ENCODE assay signal across 26 cellular contexts in genomic region chr1:224660074-224660473, GRCh38.
"Had no signal": no experiment of that assay in that cellular context is flagged by ENCODE, and none has a peak within 500 bp of the region (broad histone marks: within the 10 kb centered on the region; RNA-seq: fewer than 3 reads in every experiment).

No MANE protein-coding gene starts in this region.

- H3K9me3 ChIP-seq: colonic mucosa, esophagus squamous epithelium, gastrocnemius medialis, heart right ventricle, left lung, lower lobe of right lung, mucosa of descending colon had no signal

- H3K4me3 ChIP-seq: colonic mucosa, esophagus squamous epithelium, gastrocnemius medialis, heart right ventricle, left lung, lower lobe of right lung, mucosa of descending colon had no signal

- H3K4me1 ChIP-seq: colonic mucosa, esophagus squamous epithelium, gastrocnemius medialis, heart right ventricle, left lung, lower lobe of right lung had no signal

- DNase-seq: colonic mucosa; cortex of kidney; effector CD8-positive, alpha-beta T cell; effector memory CD8-positive, alpha-beta T cell; endodermal cell; erythroblast; esophagus squamous epithelium; foreskin fibroblast; foreskin melanocyte; gastrocnemius medialis; glutamatergic neuron; head of caudate nucleus; heart right ventricle; hippocampal formation; left cardiac atrium; left lung; left ventricle myocardium superior; lower lobe of right lung; mesenchymal stem cell; mucosa of descending colon; naive B cell had no signal

- H3K27me3 ChIP-seq: colonic mucosa, esophagus squamous epithelium, gastrocnemius medialis, heart right ventricle had no signal

- FAIRE-seq: endometrium, islet of Langerhans, keratinocyte had no signal

- H3K36me3 ChIP-seq: colonic mucosa, esophagus squamous epithelium, gastrocnemius medialis, heart right ventricle, left lung, lower lobe of right lung had no signal

- ATAC-seq: effector memory CD8-positive, alpha-beta T cell; esophagus mucosa; gastrocnemius medialis; heart right ventricle; left cardiac atrium; left lung; left ventricle myocardium superior; lower lobe of right lung; mucosa of descending colon had no signal

- H3K27ac ChIP-seq: colonic mucosa, epithelial cell of prostate, esophagus squamous epithelium, gastrocnemius medialis, heart right ventricle, left lung, lower lobe of right lung had no signal
